ENCODE assay signal across 8 cellular contexts in genomic region chr1:108560430-108561144, GRCh38. TPM values are rescaled to one million over a fixed set of nuclear protein-coding genes. Genes with fewer than 3 reads are reported as not detected.
A peak's percentile ranks its signal among the peaks of the same experiment; 100 is the strongest.
DNase-seq lines count a peak whose midpoint lies in the region; ATAC-seq and TF ChIP-seq lines count a peak whose summit lies in the region.

No MANE protein-coding gene starts in this region.

- peaks cover 3% of the 10 kb centered on the region for H3K27me3 Mint-ChIP-seq in activated CD4-positive, alpha-beta memory T cell treated with anti-CD3 and anti-CD28 coated beads, Interleukin-2, amount 10 ng/mL, durations not matched to agents 7 days and 5 days
- peaks cover 2% of the 10 kb centered on the region for H3K27me3 Mint-ChIP-seq in endothelial cell (ENCODE audit: unreplicated experiment)

- H3K4me1 Mint-ChIP-seq in activated CD4-positive, alpha-beta memory T cell treated with anti-CD3 and anti-CD28 coated beads, Interleukin-2, amount 10 ng/mL, durations not matched to agents 7 days and 5 days: peaks cover 34% of the 10 kb centered on the region
- peaks cover 24% of the 10 kb centered on the region for H3K4me1 Mint-ChIP-seq in endothelial cell (ENCODE audit: unreplicated experiment)

- peak overlapping the region; percentile 86 for H3K27ac Mint-ChIP-seq in activated CD4-positive, alpha-beta memory T cell treated with anti-CD3 and anti-CD28 coated beads, Interleukin-2, amount 10 ng/mL, durations not matched to agents 7 days and 5 days
- peak overlapping the region; percentile 75 for H3K27ac Mint-ChIP-seq in endothelial cell (ENCODE audit: unreplicated experiment)

- peak overlapping the region; percentile 95 for H3K4me3 Mint-ChIP-seq in activated CD4-positive, alpha-beta memory T cell treated with anti-CD3 and anti-CD28 coated beads, Interleukin-2, amount 10 ng/mL, durations not matched to agents 7 days and 5 days
- H3K4me3 Mint-ChIP-seq in endothelial cell (ENCODE audit: unreplicated experiment): peak overlapping the region; percentile 98

- DNase-seq in AG09309 (ENCODE audit: low read depth) (no peak), NCI-H748 (lab: John Stamatoyannopoulos, UW; ENCODE audit: unreplicated experiment) (peak; percentile 77), endothelial cell (ENCODE audit: low spot score) (peak; percentile 47), mucosa of gallbladder (ENCODE audit: low spot score) (peak; percentile 45), stromal cell of bone marrow (ENCODE audit: low read depth) (peak; percentile 34)
- DNase-seq in activated CD4-positive, alpha-beta memory T cell treated with anti-CD3 and anti-CD28 coated beads, Interleukin-2, amount 10 ng/mL, durations not matched to agents 7 days and 5 days: peak; percentile 61

- POLR2A ChIA-PET in activated CD4-positive, alpha-beta memory T cell treated with anti-CD3 and anti-CD28 coated beads, Interleukin-2, amount 10 ng/mL, durations not matched to agents 7 days and 5 days (lab: Charles Lee): interaction anchor here (0.6 to 4.2 kb wide), 18 partner anchors 9 to 402 kb away, joined by 3 to 78 read pairs (median 8); partner anchors contain the start of genes CLCC1, GPSM2, HENMT1 and PRPF38B

- peak overlapping the region; percentile 79 for H3K4me3 ChIP-seq in AG09309 (ENCODE audit: control insufficient read depth, low read depth, low read length)

- ATAC-seq in GM18873 (IDR thresholded peaks at IDR 0.05; ENCODE audit: low FRiP score, unreplicated experiment) (peak; percentile 35), HG03139 (IDR thresholded peaks at IDR 0.05; ENCODE audit: unreplicated experiment) (peak; percentile 32)

- TF ChIP-seq CTCF in AG09309 (IDR thresholded peaks at IDR 0.05; ENCODE audit: control insufficient read depth, insufficient read depth, low read depth, low read length, missing control alignments) (peak; percentile 15), endothelial cell (IDR thresholded peaks at IDR 0.05; ENCODE audit: unreplicated experiment) (no peak)

- CTCF ChIA-PET in activated CD4-positive, alpha-beta memory T cell treated with anti-CD3 and anti-CD28 coated beads, Interleukin-2, amount 10 ng/mL, durations not matched to agents 7 days and 5 days (lab: Charles Lee): interaction anchor here (0.6 to 6.0 kb wide), 31 partner anchors 9 to 779 kb away, joined by 3 to 105 read pairs (median 4); partner anchors contain the start of genes HENMT1, PRPF38B, SLC25A24 and STXBP3

- no peaks in the 10 kb centered on the region for H3K9me3 Mint-ChIP-seq in activated CD4-positive, alpha-beta memory T cell treated with anti-CD3 and anti-CD28 coated beads, Interleukin-2, amount 10 ng/mL, durations not matched to agents 7 days and 5 days
- H3K9me3 Mint-ChIP-seq in endothelial cell (ENCODE audit: unreplicated experiment): no peaks in the 10 kb centered on the region

- H3K36me3 Mint-ChIP-seq in activated CD4-positive, alpha-beta memory T cell treated with anti-CD3 and anti-CD28 coated beads, Interleukin-2, amount 10 ng/mL, durations not matched to agents 7 days and 5 days (ENCODE audit: low read depth): peaks cover 3% of the 10 kb centered on the region
- no peaks in the 10 kb centered on the region for H3K36me3 Mint-ChIP-seq in endothelial cell (ENCODE audit: low read depth, unreplicated experiment)

RNA-seq across cellular contexts. Expression of gene EEIG2, which starts 0.7 kb away (rescaled TPM):
- 10 to 100 TPM; 22.6 to 23.6 TPM for total RNA-seq in activated CD4-positive, alpha-beta memory T cell treated with anti-CD3 and anti-CD28 coated beads, Interleukin-2, amount 10 ng/mL, durations not matched to agents 7 days and 5 days
- 18.8 TPM for total RNA-seq in endothelial cell (ENCODE audit: unreplicated experiment)
- total RNA-seq in mucosa of gallbladder: 20.7 TPM
